1 cellular context compared by ENCODE assay signal in the genomic region with DNA sequence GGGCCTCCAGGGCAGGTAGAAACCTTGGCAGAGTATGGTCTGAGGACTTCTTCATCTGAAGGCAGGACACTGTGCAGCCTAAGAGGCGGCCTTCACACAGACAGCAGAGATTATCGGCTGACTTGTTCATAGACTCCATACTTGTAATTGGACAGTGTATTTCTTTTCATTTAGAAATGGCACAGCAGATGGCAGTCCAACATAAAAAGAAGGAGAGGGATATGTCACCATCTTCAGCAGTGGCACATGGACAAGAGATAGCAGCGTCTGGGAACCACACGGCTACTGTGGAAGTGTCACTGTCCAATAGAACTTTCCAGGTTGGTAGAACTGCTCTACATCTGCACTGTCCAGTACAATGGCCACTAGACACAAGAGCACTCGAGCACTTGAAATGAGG.
TF ChIP-seq lines count a peak whose summit lies in the region.

No MANE protein-coding gene starts in this region.

TF ChIP-seq in SK-N-SH, 30 proteins besides CTCF, POLR2A, EP300 and RAD21 (continued from another document):
- TF ChIP-seq, protein P1, sequence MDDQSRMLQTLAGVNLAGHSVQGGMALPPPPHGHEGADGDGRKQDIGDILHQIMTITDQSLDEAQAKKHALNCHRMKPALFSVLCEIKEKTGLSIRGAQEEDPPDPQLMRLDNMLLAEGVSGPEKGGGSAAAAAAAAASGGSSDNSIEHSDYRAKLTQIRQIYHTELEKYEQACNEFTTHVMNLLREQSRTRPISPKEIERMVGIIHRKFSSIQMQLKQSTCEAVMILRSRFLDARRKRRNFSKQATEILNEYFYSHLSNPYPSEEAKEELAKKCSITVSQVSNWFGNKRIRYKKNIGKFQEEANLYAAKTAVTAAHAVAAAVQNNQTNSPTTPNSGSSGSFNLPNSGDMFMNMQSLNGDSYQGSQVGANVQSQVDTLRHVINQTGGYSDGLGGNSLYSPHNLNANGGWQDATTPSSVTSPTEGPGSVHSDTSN (IDR thresholded peaks at IDR 0.05), result no peak
TF ChIP-seq in SK-N-SH: peak in this region for 0.
